In genomic region chr17:74326506-74326905, GRCh38 we compare ENCODE assay signal across 11 cellular contexts. TPM values are rescaled to one million over a fixed set of nuclear protein-coding genes. Genes with fewer than 3 reads are reported as not detected.
DNase-seq lines count a peak whose midpoint lies in the region; ATAC-seq and TF ChIP-seq lines count a peak whose summit lies in the region.
"Had no signal": no experiment of that assay in that cellular context is flagged by ENCODE, and none has a peak within 500 bp of the region (broad histone marks: within the 10 kb centered on the region; RNA-seq: fewer than 3 reads in every experiment).

No MANE protein-coding gene starts in this region.

- peak overlapping the region in 2 of 5 donors; percentile 56 to 62 for H3K9ac ChIP-seq in subcutaneous abdominal adipose tissue (ENCODE audit: low read length in 5 of 5)

- H3K9me3 Mint-ChIP-seq in activated CD8-positive, alpha-beta memory T cell treated with anti-CD3 and anti-CD28 coated beads, Interleukin-2, amount 10 ng/mL, durations not matched to agents 7 days and 5 days (ENCODE audit: low read depth): no peaks in the 10 kb centered on the region
- no peaks in the 10 kb centered on the region for H3K9me3 Mint-ChIP-seq in activated naive CD8-positive, alpha-beta T cell treated with anti-CD3 and anti-CD28 coated beads, Interleukin-2, amount 10 ng/mL, durations not matched to agents 7 days and 5 days

- CTCF ChIA-PET in activated CD8-positive, alpha-beta memory T cell treated with anti-CD3 and anti-CD28 coated beads, Interleukin-2, amount 10 ng/mL, durations not matched to agents 7 days and 5 days (lab: Charles Lee): interaction anchor here (0.7 to 4.4 kb wide), 3 partner anchors 22 to 36 kb away, joined by 4 to 21 read pairs (median 4); partner anchors contain the start of gene BTBD17

- no peak for DNase-seq in activated CD8-positive, alpha-beta memory T cell treated with anti-CD3 and anti-CD28 coated beads, Interleukin-2, amount 10 ng/mL, durations not matched to agents 7 days and 5 days
- DNase-seq in activated CD8-positive, alpha-beta memory T cell treated with anti-CD3 and anti-CD28 coated beads, Interleukin-2, amount 50 U/mL, for 48 hours: no peak
- DNase-seq in activated naive CD8-positive, alpha-beta T cell treated with anti-CD3 and anti-CD28 coated beads, Interleukin-2, amount 10 ng/mL, durations not matched to agents 7 days and 5 days: no peak
- DNase-seq in left lung (no peak), NCI-H345 treated with DMSO at 0.1 percent for 48 hours (lab: John Stamatoyannopoulos, UW; ENCODE audit: unreplicated experiment) (no peak)
- DNase-seq: foreskin melanocyte had no signal

- no peak for ATAC-seq in activated CD8-positive, alpha-beta memory T cell treated with anti-CD3 and anti-CD28 coated beads, Interleukin-2, amount 10 ng/mL, durations not matched to agents 7 days and 5 days
- ATAC-seq in activated naive CD8-positive, alpha-beta T cell treated with anti-CD3 and anti-CD28 coated beads, Interleukin-2, amount 10 ng/mL, durations not matched to agents 7 days and 5 days (ENCODE audit: low read depth): no peak
- ATAC-seq in left lung: no peak
- no peak for ATAC-seq in HG02678 (IDR thresholded peaks at IDR 0.05; ENCODE audit: unreplicated experiment)
- ATAC-seq in HG02870 (IDR thresholded peaks at IDR 0.05; ENCODE audit: unreplicated experiment): no peak

- H3K4me3 Mint-ChIP-seq in activated CD8-positive, alpha-beta memory T cell treated with anti-CD3 and anti-CD28 coated beads, Interleukin-2, amount 10 ng/mL, durations not matched to agents 7 days and 5 days: peak overlapping the region; percentile 36
- peak overlapping the region; percentile 40 for H3K4me3 Mint-ChIP-seq in activated naive CD8-positive, alpha-beta T cell treated with anti-CD3 and anti-CD28 coated beads, Interleukin-2, amount 10 ng/mL, durations not matched to agents 7 days and 5 days

- H3K27ac ChIP-seq in left lung (no peak overlapping the region), subcutaneous abdominal adipose tissue (ENCODE audit: low read depth, low read length) (no peak overlapping the region)

- no peak for TF ChIP-seq CTCF in left lung (IDR thresholded peaks at IDR 0.05)

- H3K36me3 ChIP-seq in left lung (no peaks in the 10 kb centered on the region), subcutaneous abdominal adipose tissue (ENCODE audit: control insufficient read depth in 5 of 5, insufficient read depth in 5 of 5, low read length in 5 of 5) (no peaks in the 10 kb centered on the region)

- H3K27ac Mint-ChIP-seq in activated CD8-positive, alpha-beta memory T cell treated with anti-CD3 and anti-CD28 coated beads, Interleukin-2, amount 10 ng/mL, durations not matched to agents 7 days and 5 days: no peak overlapping the region
- H3K27ac Mint-ChIP-seq in activated naive CD8-positive, alpha-beta T cell treated with anti-CD3 and anti-CD28 coated beads, Interleukin-2, amount 10 ng/mL, durations not matched to agents 7 days and 5 days: no peak overlapping the region

- H3K4me3 ChIP-seq in left lung: peak overlapping the region; percentile 7 to 21
- peak overlapping the region; percentile 7 to 67 (median 57) for H3K4me3 ChIP-seq in subcutaneous abdominal adipose tissue (ENCODE audit: low read depth in 1 of 5, low read length in 5 of 5)

- H3K36me3 Mint-ChIP-seq in activated CD8-positive, alpha-beta memory T cell treated with anti-CD3 and anti-CD28 coated beads, Interleukin-2, amount 10 ng/mL, durations not matched to agents 7 days and 5 days: no peaks in the 10 kb centered on the region
- no peaks in the 10 kb centered on the region for H3K36me3 Mint-ChIP-seq in activated naive CD8-positive, alpha-beta T cell treated with anti-CD3 and anti-CD28 coated beads, Interleukin-2, amount 10 ng/mL, durations not matched to agents 7 days and 5 days

- H3K27me3 Mint-ChIP-seq in activated CD8-positive, alpha-beta memory T cell treated with anti-CD3 and anti-CD28 coated beads, Interleukin-2, amount 10 ng/mL, durations not matched to agents 7 days and 5 days: peaks cover 32% of the 10 kb centered on the region
- peaks cover 22% of the 10 kb centered on the region for H3K27me3 Mint-ChIP-seq in activated naive CD8-positive, alpha-beta T cell treated with anti-CD3 and anti-CD28 coated beads, Interleukin-2, amount 10 ng/mL, durations not matched to agents 7 days and 5 days

- H3K9me3 ChIP-seq in left lung: no peaks in the 10 kb centered on the region
- peaks cover 0 to 2% (median 0%) of the 10 kb centered on the region in 5 donors for H3K9me3 ChIP-seq in subcutaneous abdominal adipose tissue (ENCODE audit: control insufficient read depth in 5 of 5, low read length in 5 of 5)

- POLR2A ChIA-PET in activated naive CD8-positive, alpha-beta T cell treated with anti-CD3 and anti-CD28 coated beads, Interleukin-2, amount 10 ng/mL, durations not matched to agents 7 days and 5 days (lab: Charles Lee): no interaction called here

- intact Hi-C loops in left lung (cut with DNase I): no loop called here

- H3K4me1 Mint-ChIP-seq in activated CD8-positive, alpha-beta memory T cell treated with anti-CD3 and anti-CD28 coated beads, Interleukin-2, amount 10 ng/mL, durations not matched to agents 7 days and 5 days: peaks cover 33% of the 10 kb centered on the region
- peaks cover 19% of the 10 kb centered on the region for H3K4me1 Mint-ChIP-seq in activated naive CD8-positive, alpha-beta T cell treated with anti-CD3 and anti-CD28 coated beads, Interleukin-2, amount 10 ng/mL, durations not matched to agents 7 days and 5 days

- H3K27me3 ChIP-seq in left lung: peaks cover 20 to 78% of the 10 kb centered on the region in 2 donors
- peaks cover 0 to 14% (median 4%) of the 10 kb centered on the region in 5 donors for H3K27me3 ChIP-seq in subcutaneous abdominal adipose tissue (ENCODE audit: control insufficient read depth in 5 of 5, insufficient read depth in 4 of 5, low read length in 5 of 5)

- peaks cover 6 to 18% of the 10 kb centered on the region in 2 donors for H3K4me1 ChIP-seq in left lung
- H3K4me1 ChIP-seq in subcutaneous abdominal adipose tissue (ENCODE audit: control insufficient read depth in 5 of 5, insufficient read depth in 5 of 5, low read length in 5 of 5): peaks cover 4 to 23% (median 20%) of the 10 kb centered on the region in 5 donors

RNA-seq across cellular contexts. Expression of gene KIF19, which starts 0.5 kb away (rescaled TPM):
- total RNA-seq in activated CD8-positive, alpha-beta memory T cell treated with anti-CD3 and anti-CD28 coated beads, Interleukin-2, amount 10 ng/mL, durations not matched to agents 7 days and 5 days: 1 to 10 TPM in 1 of 2 experiments, under 1 TPM in 1; 0.42 to 1.6 TPM
- under 1 TPM; 0.61 to 0.91 TPM for total RNA-seq in activated naive CD8-positive, alpha-beta T cell treated with anti-CD3 and anti-CD28 coated beads, Interleukin-2, amount 10 ng/mL, durations not matched to agents 7 days and 5 days
- 1 to 10 TPM in 1 of 2 donors, not detected in 1; 1.5 TPM for total RNA-seq in left lung

RNA-seq across cellular contexts. Expression of gene BTBD17, which starts 35.2 kb away (rescaled TPM):
- total RNA-seq in activated CD8-positive, alpha-beta memory T cell treated with anti-CD3 and anti-CD28 coated beads, Interleukin-2, amount 10 ng/mL, durations not matched to agents 7 days and 5 days: not detected
- total RNA-seq in activated naive CD8-positive, alpha-beta T cell treated with anti-CD3 and anti-CD28 coated beads, Interleukin-2, amount 10 ng/mL, durations not matched to agents 7 days and 5 days: not detected
- not detected for total RNA-seq in left lung
- total RNA-seq: sciatic nerve, subcutaneous adipose tissue had no signal

RNA-seq across cellular contexts. Expression of gene GPR142, which starts 40.8 kb away (rescaled TPM):
- not detected for total RNA-seq in activated CD8-positive, alpha-beta memory T cell treated with anti-CD3 and anti-CD28 coated beads, Interleukin-2, amount 10 ng/mL, durations not matched to agents 7 days and 5 days
- not detected for total RNA-seq in activated naive CD8-positive, alpha-beta T cell treated with anti-CD3 and anti-CD28 coated beads, Interleukin-2, amount 10 ng/mL, durations not matched to agents 7 days and 5 days
- not detected for total RNA-seq in left lung

RNA-seq across cellular contexts. Expression of gene DNAI2, which starts 52.5 kb away (rescaled TPM):
- total RNA-seq in activated CD8-positive, alpha-beta memory T cell treated with anti-CD3 and anti-CD28 coated beads, Interleukin-2, amount 10 ng/mL, durations not matched to agents 7 days and 5 days: 1 to 10 TPM in 1 of 2 experiments, under 1 TPM in 1; 0.35 to 1.3 TPM
- 1 to 10 TPM; 1.2 to 1.6 TPM for total RNA-seq in activated naive CD8-positive, alpha-beta T cell treated with anti-CD3 and anti-CD28 coated beads, Interleukin-2, amount 10 ng/mL, durations not matched to agents 7 days and 5 days
- 1 to 10 TPM in 1 of 2 donors, not detected in 1; 2.9 TPM for total RNA-seq in left lung
- total RNA-seq: sciatic nerve, subcutaneous adipose tissue had no signal
